Comparison of ENCODE assay signal across 16 cellular contexts in genomic region chr6:134787261-134787871, GRCh38.
DNase-seq lines count a peak whose midpoint lies in the region; ATAC-seq and TF ChIP-seq lines count a peak whose summit lies in the region.
"Had no signal": no experiment of that assay in that cellular context is flagged by ENCODE, and none has a peak within 500 bp of the region (broad histone marks: within the 10 kb centered on the region; RNA-seq: fewer than 3 reads in every experiment).

No MANE protein-coding gene starts in this region.

- H3K27me3 Mint-ChIP-seq in CD8-positive, alpha-beta memory T cell: peaks cover 9 to 36% of the 10 kb centered on the region in 2 donors
- H3K27me3 Mint-ChIP-seq in activated CD4-positive, alpha-beta T cell treated with anti-CD3 and anti-CD28 coated beads for 36 hours: no peaks in the 10 kb centered on the region

- no peak overlapping the region for H3K4me3 Mint-ChIP-seq in CD8-positive, alpha-beta memory T cell
- H3K4me3 Mint-ChIP-seq in activated CD4-positive, alpha-beta T cell treated with anti-CD3 and anti-CD28 coated beads for 36 hours: no peak overlapping the region
- H3K4me3 Mint-ChIP-seq: activated naive CD8-positive, alpha-beta T cell treated with anti-CD3 and anti-CD28 coated beads for 36 hours; dendritic cell treated with granulocyte-macrophage colony-stimulating factor and Interleukin-4, amounts not matched to agents 40 ng/mL and 50 ng/mL, for 4 days had no signal

- ATAC-seq in foreskin keratinocyte (peak; percentile 99), HG03139 (IDR thresholded peaks at IDR 0.05; ENCODE audit: unreplicated experiment) (no peak)
- no peak for ATAC-seq in activated CD4-positive, alpha-beta T cell treated with anti-CD3 and anti-CD28 coated beads for 36 hours

- H3K27ac ChIP-seq in A673 (ENCODE audit: low read depth, low read length, poor library complexity, severe bottlenecking) (no peak overlapping the region), foreskin keratinocyte (no peak overlapping the region)
- no peak overlapping the region for H3K27ac ChIP-seq in CD8-positive, alpha-beta memory T cell (ENCODE audit: low read depth, low read length)
- H3K27ac ChIP-seq: hepatocyte, SJCRH30, spleen, tibial nerve had no signal

- intact Hi-C loops in A673 (cut with micrococcal nuclease; ENCODE audit: unreplicated experiment): no loop called here
- intact Hi-C loops in activated CD4-positive, alpha-beta T cell treated with anti-CD3 and anti-CD28 coated beads for 36 hours (cut with DNase I, micrococcal nuclease): no loop called here

- no peaks in the 10 kb centered on the region for H3K27me3 ChIP-seq in A673 (replicated peaks; ENCODE audit: insufficient read depth, low read depth, low read length, poor library complexity)
- no peaks in the 10 kb centered on the region for H3K27me3 ChIP-seq in foreskin keratinocyte
- H3K27me3 ChIP-seq in CD8-positive, alpha-beta memory T cell (ENCODE audit: insufficient read depth, low read length, poor library complexity, severe bottlenecking): no peaks in the 10 kb centered on the region
- H3K27me3 ChIP-seq: hepatocyte, SJCRH30, spleen, tibial nerve had no signal

- TF ChIP-seq CTCF in A673 (conservative IDR thresholded peaks at IDR 0.05; ENCODE audit: low read depth, low read length) (no peak), foreskin keratinocyte (conservative IDR thresholded peaks at IDR 0.05) (no peak)

- DNase-seq in A673 (ENCODE audit: low spot score): peak; percentile 6
- DNase-seq in HS-5 (ENCODE audit: low read depth): peak; percentile 64
- peak; percentile 22 for DNase-seq in amniotic stem cell (lab: John Stamatoyannopoulos, UW)
- DNase-seq in foreskin keratinocyte: peak; percentile 61 to 79
- no peak for DNase-seq in NCI-H82 treated with DMSO at 0.1 percent for 48 hours (lab: John Stamatoyannopoulos, UW; ENCODE audit: unreplicated experiment)
- DNase-seq in CD8-positive, alpha-beta memory T cell: no peak
- no peak for DNase-seq in activated CD4-positive, alpha-beta T cell treated with anti-CD3 and anti-CD28 coated beads for 36 hours
- DNase-seq: activated naive CD8-positive, alpha-beta T cell treated with anti-CD3 and anti-CD28 coated beads for 36 hours; NCI-H1694 treated with DMSO at 0.1 percent for 48 hours; NCI-H82; SJCRH30; spleen had no signal

- peaks cover 0 to 9% (median 3%) of the 10 kb centered on the region in 3 donors for H3K36me3 Mint-ChIP-seq in CD8-positive, alpha-beta memory T cell
- no peaks in the 10 kb centered on the region for H3K36me3 Mint-ChIP-seq in activated CD4-positive, alpha-beta T cell treated with anti-CD3 and anti-CD28 coated beads for 36 hours (ENCODE audit: low read depth)

- H3K27ac Mint-ChIP-seq in CD8-positive, alpha-beta memory T cell: no peak overlapping the region
- no peak overlapping the region for H3K27ac Mint-ChIP-seq in activated CD4-positive, alpha-beta T cell treated with anti-CD3 and anti-CD28 coated beads for 36 hours
- H3K27ac Mint-ChIP-seq: activated naive CD8-positive, alpha-beta T cell treated with anti-CD3 and anti-CD28 coated beads for 36 hours; dendritic cell treated with granulocyte-macrophage colony-stimulating factor and Interleukin-4, amounts not matched to agents 40 ng/mL and 50 ng/mL, for 4 days had no signal

- POLR2A ChIA-PET in A673 (lab: Charles Lee; ENCODE audit: low non-redundant PET): no interaction called here
- POLR2A ChIA-PET in CD8-positive, alpha-beta memory T cell (lab: Charles Lee): no interaction called here
- POLR2A ChIA-PET in activated CD4-positive, alpha-beta T cell treated with anti-CD3 and anti-CD28 coated beads for 36 hours (lab: Charles Lee): no interaction called here

- no peaks in the 10 kb centered on the region for H3K36me3 ChIP-seq in A673 (ENCODE audit: insufficient read depth, low read length, poor library complexity, severe bottlenecking)
- no peaks in the 10 kb centered on the region for H3K36me3 ChIP-seq in CD8-positive, alpha-beta memory T cell (ENCODE audit: insufficient read depth, low read length)
- H3K36me3 ChIP-seq: SJCRH30, spleen, tibial nerve had no signal

- no peak overlapping the region for H3K4me3 ChIP-seq in A673 (ENCODE audit: low read depth, low read length, poor library complexity, severe bottlenecking)
- H3K4me3 ChIP-seq in CD8-positive, alpha-beta memory T cell (ENCODE audit: low read length): no peak overlapping the region
- H3K4me3 ChIP-seq: hepatocyte, SJCRH30, spleen, tibial nerve had no signal

- peaks cover 8% of the 10 kb centered on the region for H3K9me3 ChIP-seq in A673 (ENCODE audit: low read depth, low read length, poor library complexity, severe bottlenecking)
- no peaks in the 10 kb centered on the region for H3K9me3 ChIP-seq in CD8-positive, alpha-beta memory T cell (ENCODE audit: low read length)
- H3K9me3 ChIP-seq: SJCRH30 had no signal

- no peaks in the 10 kb centered on the region for H3K4me1 ChIP-seq in A673 (ENCODE audit: insufficient read depth, low read length, poor library complexity, severe bottlenecking)
- peaks cover 8% of the 10 kb centered on the region for H3K4me1 ChIP-seq in foreskin keratinocyte
- no peaks in the 10 kb centered on the region for H3K4me1 ChIP-seq in CD8-positive, alpha-beta memory T cell (ENCODE audit: insufficient read depth, low read length)
- H3K4me1 ChIP-seq: SJCRH30, spleen, tibial nerve had no signal

- CTCF ChIA-PET in A673 (lab: Charles Lee): no interaction called here
- CTCF ChIA-PET in CD8-positive, alpha-beta memory T cell (lab: Charles Lee): no interaction called here
- CTCF ChIA-PET in activated CD4-positive, alpha-beta T cell treated with anti-CD3 and anti-CD28 coated beads for 36 hours (lab: Charles Lee): no interaction called here

- H3K9me3 Mint-ChIP-seq in CD8-positive, alpha-beta memory T cell: peaks cover 18 to 23% (median 21%) of the 10 kb centered on the region in 5 donors
- peaks cover 16% of the 10 kb centered on the region for H3K9me3 Mint-ChIP-seq in activated CD4-positive, alpha-beta T cell treated with anti-CD3 and anti-CD28 coated beads for 36 hours (ENCODE audit: low read depth)

- H3K4me1 Mint-ChIP-seq in CD8-positive, alpha-beta memory T cell: no peaks in the 10 kb centered on the region
- H3K4me1 Mint-ChIP-seq in activated CD4-positive, alpha-beta T cell treated with anti-CD3 and anti-CD28 coated beads for 36 hours: no peaks in the 10 kb centered on the region
- H3K4me1 Mint-ChIP-seq: activated naive CD8-positive, alpha-beta T cell treated with anti-CD3 and anti-CD28 coated beads for 36 hours had no signal

- no TSS peak for BruUV-seq in A673 (replicated peaks; lab: Mats Ljungman, UMichigan)

Comparison
In these comparisons a context has a peak if more than half of its experiments do, and no peak if none do; other contexts are left out.
1. DNase-seq: peak in A673 (single experiment), HS-5 (single experiment), amniotic stem cell (single experiment) and foreskin keratinocyte (2 of 2); none in NCI-H82 treated with DMSO at 0.1 percent for 48 hours (single experiment), CD8-positive, alpha-beta memory T cell (0 of 5) and activated CD4-positive, alpha-beta T cell treated with anti-CD3 and anti-CD28 coated beads for 36 hours (single experiment).